14 cellular contexts compared by ENCODE assay signal in the genomic region with DNA sequence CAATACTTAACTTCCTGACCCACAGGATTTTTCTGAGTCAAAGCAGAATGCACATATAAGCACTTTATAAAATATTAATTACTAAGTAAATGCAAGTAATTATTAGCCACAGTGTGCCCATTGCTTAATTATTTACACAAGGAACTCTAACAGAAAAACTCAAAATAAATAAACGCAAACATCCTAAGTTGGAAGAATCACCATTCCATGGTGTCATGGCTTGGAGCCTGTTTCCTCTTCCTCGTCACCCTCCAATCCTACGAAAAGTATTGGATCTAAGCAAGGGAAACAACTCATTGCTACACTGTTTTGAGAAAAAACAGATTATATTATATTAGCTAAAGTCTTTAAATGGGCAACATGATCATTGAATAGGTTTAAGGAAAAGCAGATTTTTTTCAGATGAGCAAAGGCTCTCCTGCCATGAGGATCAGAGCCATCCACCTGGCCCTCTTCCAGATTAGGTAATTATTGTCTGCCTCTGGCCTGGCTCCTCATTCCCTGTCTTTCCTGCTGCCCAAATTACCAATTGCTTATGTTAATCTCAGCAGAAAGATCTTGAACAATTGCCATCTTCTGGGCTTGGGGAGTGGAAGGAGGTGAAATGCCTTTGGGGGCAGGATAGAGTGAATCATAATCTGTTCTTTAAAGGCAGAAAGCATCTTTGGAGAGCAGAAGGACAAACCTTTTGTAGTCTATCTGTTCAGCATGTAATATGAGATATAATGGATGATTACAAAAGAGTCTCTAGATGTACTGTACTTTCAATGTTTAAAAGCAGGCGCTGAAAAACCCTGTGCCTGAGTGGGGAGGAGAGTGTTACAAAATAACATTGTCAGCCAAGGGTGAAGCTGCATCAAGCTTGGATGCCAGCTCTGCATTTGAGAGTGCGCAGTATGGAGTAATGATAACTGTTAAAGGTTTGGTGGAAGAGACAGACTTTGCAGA.
A peak's percentile ranks its signal among the peaks of the same experiment; 100 is the strongest.
DNase-seq lines count a peak whose midpoint lies in the region; ATAC-seq and TF ChIP-seq lines count a peak whose summit lies in the region.
"Had no signal": no experiment of that assay in that cellular context is flagged by ENCODE, and none has a peak within 500 bp of the region (broad histone marks: within the 10 kb centered on the region; RNA-seq: fewer than 3 reads in every experiment).

No MANE protein-coding gene starts in this region.

- H3K36me3 ChIP-seq in Loucy (ENCODE audit: insufficient read depth, low read length) (no peaks in the 10 kb centered on the region), PC-3 (ENCODE audit: low read depth, low read length) (no peaks in the 10 kb centered on the region), tibial nerve (no peaks in the 10 kb centered on the region)
- H3K36me3 ChIP-seq: SJSA1 had no signal

- H3K9me2 ChIP-seq in Loucy (replicated peaks; ENCODE audit: low read depth, low read length) (no peaks in the 10 kb centered on the region), PC-3 (replicated peaks; ENCODE audit: low read length) (no peaks in the 10 kb centered on the region)

- POLR2A ChIA-PET in PC-3 (lab: Charles Lee; ENCODE audit: unreplicated experiment), result no interaction called here

- H3K4me3 ChIP-seq in Loucy (ENCODE audit: low read length, poor library complexity, severe bottlenecking), result no peak overlapping the region
- H3K4me3 ChIP-seq in PC-3 (ENCODE audit: low read length), result no peak overlapping the region
- H3K4me3 ChIP-seq in tibial nerve, result no peak overlapping the region
- H3K4me3 ChIP-seq: SJSA1 had no signal

- TF ChIP-seq POLR2A in tibial nerve (IDR thresholded peaks at IDR 0.05), result no peak

- intact Hi-C loops in PC-3 (cut with micrococcal nuclease) (loop anchor here (1.0 kb wide), 1 partner anchor 38 kb away; no protein-coding TSS in a partner anchor), posterior cingulate gyrus (cut with DNase I) (no loop called here)

- H3K79me2 ChIP-seq in Loucy (ENCODE audit: insufficient read depth, low read length) (no peaks in the 10 kb centered on the region), PC-3 (ENCODE audit: low read length) (no peaks in the 10 kb centered on the region)

- H3K9me3 ChIP-seq in Loucy (ENCODE audit: insufficient read depth, low read depth, low read length) (no peaks in the 10 kb centered on the region), PC-3 (ENCODE audit: low read length) (no peaks in the 10 kb centered on the region), tibial nerve (no peaks in the 10 kb centered on the region)
- H3K9me3 ChIP-seq: SJSA1 had no signal

- H3K4me2 ChIP-seq in Loucy (ENCODE audit: low read depth, low read length, poor library complexity, severe bottlenecking) (no peak overlapping the region), PC-3 (ENCODE audit: low read length) (no peak overlapping the region; the same call in 1 of the 2 replicates)

- TF ChIP-seq EP300 in tibial nerve (IDR thresholded peaks at IDR 0.05), result no peak

- no peaks in the 10 kb centered on the region for H4K20me1 ChIP-seq in Loucy (ENCODE audit: insufficient read depth, low read length, poor library complexity, severe bottlenecking)
- no peaks in the 10 kb centered on the region for H4K20me1 ChIP-seq in PC-3 (ENCODE audit: low read length)

- no peaks in the 10 kb centered on the region for H3K27me3 ChIP-seq in Loucy (ENCODE audit: insufficient read depth, low read length, poor library complexity, severe bottlenecking)
- H3K27me3 ChIP-seq in PC-3 (ENCODE audit: low read length), result no peaks in the 10 kb centered on the region
- no peaks in the 10 kb centered on the region for H3K27me3 ChIP-seq in tibial nerve
- H3K27me3 ChIP-seq: SJSA1 had no signal

- TF ChIP-seq CTCF in C4-2B (conservative IDR thresholded peaks at IDR 0.05) (no peak), Loucy (conservative IDR thresholded peaks at IDR 0.05; ENCODE audit: low read length) (no peak), PC-3 (conservative IDR thresholded peaks at IDR 0.05; ENCODE audit: low read depth, low read length) (no peak), tibial nerve (IDR thresholded peaks at IDR 0.05) (no peak)

- DNase-seq in PC-3 (peak; percentile 61), fibroblast of the conjunctiva (ENCODE audit: low read depth) (peak; percentile 21), SHP77 treated with DMSO at 0.1 percent for 48 hours (lab: John Stamatoyannopoulos, UW) (no peak), tibial nerve (ENCODE audit: low spot score in 2 of 2) (no peak), posterior cingulate gyrus (no peak), activated gamma-delta T cell (lab: John Stamatoyannopoulos, UW) (no peak)
- DNase-seq: activated CD4-positive, alpha-beta T cell treated with anti-CD3 and anti-CD28 coated beads, Interleukin-2, amount 50 U/mL, for 1 hour; activated naive CD8-positive, alpha-beta T cell treated with anti-CD3 and anti-CD28 coated beads for 36 hours; effector CD8-positive, alpha-beta T cell; NCI-H1048 had no signal

- BruUV-seq in PC-3 (replicated peaks; lab: Mats Ljungman, UMichigan), result no TSS peak

- H3K27ac ChIP-seq in C4-2B (peak overlapping the region; percentile 83; the same call in 1 of the 2 replicates), PC-3 (ENCODE audit: low read length) (no peak overlapping the region), tibial nerve (no peak overlapping the region)
- H3K27ac ChIP-seq: SJSA1 had no signal

- CTCF ChIA-PET in PC-3 (lab: Charles Lee), result no interaction called here

- H3K9ac ChIP-seq in Loucy (ENCODE audit: low read depth, low read length, poor library complexity, severe bottlenecking) (no peak overlapping the region), PC-3 (ENCODE audit: low read length) (no peak overlapping the region)

- WGBS in tibial nerve, 2 donors, result 76 to 78% methylated on average over 5 of the region's 5 CpGs

- no peaks in the 10 kb centered on the region for H3F3A ChIP-seq in Loucy (ENCODE audit: low read depth)
- no peaks in the 10 kb centered on the region for H3F3A ChIP-seq in PC-3 (ENCODE audit: low read length, unreplicated experiment)

- H2AFZ ChIP-seq in Loucy (ENCODE audit: low read length), result peak overlapping the region; percentile 60
- H2AFZ ChIP-seq in PC-3 (ENCODE audit: low read length), result 0 out of 2 replicates have a peak overlapping the region, but pooled peaks have one; percentile 11

- ATAC-seq in PC-3, result peak; percentile 29; the same call in 1 of the 2 replicates
- ATAC-seq: stimulated activated memory B cell treated with anti-CD40 and anti-IgM and Interleukin-4, amounts not matched to agents 10 μg/mL and 1 μg/mL and 100 μg/mL, for 72 hours had no signal

- H3K4me1 ChIP-seq in Loucy (ENCODE audit: insufficient read depth, low read length, poor library complexity, severe bottlenecking) (peaks cover 7% of the 10 kb centered on the region), PC-3 (ENCODE audit: insufficient read depth, low read length) (peaks cover 8% of the 10 kb centered on the region), tibial nerve (peaks cover 0 to 7% (median 0%) of the 10 kb centered on the region in 4 donors)
- H3K4me1 ChIP-seq: SJSA1 had no signal

Comparison
In these comparisons a context has a peak if more than half of its experiments do, and no peak if none do; other contexts are left out.
1. DNase-seq: peak in PC-3 (single experiment) and fibroblast of the conjunctiva (single experiment); none in SHP77 treated with DMSO at 0.1 percent for 48 hours (single experiment), tibial nerve (0 of 2), posterior cingulate gyrus (0 of 10) and activated gamma-delta T cell (single experiment).